In genomic region chr1:110380667-110381283, GRCh38 we compare ENCODE assay signal across 16 cellular contexts. TPM values are rescaled to one million over a fixed set of nuclear protein-coding genes. Genes with fewer than 3 reads are reported as not detected.
DNase-seq lines count a peak whose midpoint lies in the region; ATAC-seq and TF ChIP-seq lines count a peak whose summit lies in the region.
"Had no signal": no experiment of that assay in that cellular context is flagged by ENCODE, and none has a peak within 500 bp of the region (broad histone marks: within the 10 kb centered on the region; RNA-seq: fewer than 3 reads in every experiment).

No MANE protein-coding gene starts in this region.

- H3K4me1 Mint-ChIP-seq in MCF 10A (ENCODE audit: insufficient read depth, unreplicated experiment) (no peaks in the 10 kb centered on the region), WTC11 (0 out of 2 replicates have a peak, but pooled peaks cover 2% of the 10 kb centered on the region)

- CTCF ChIA-PET in MCF 10A (lab: Yijun Ruan, JAX), result interaction anchor here (0.6 to 1.4 kb wide), 4 partner anchors 12 to 773 kb away, joined by 3 to 4 read pairs (median 4); no protein-coding TSS in a partner anchor
- CTCF ChIA-PET in mammary epithelial cell (lab: Charles Lee; ENCODE audit: low non-redundant PET), result no interaction called here
- CTCF ChIA-PET in WTC11 (lab: Charles Lee), result no interaction called here

- TF ChIP-seq CTCF in MCF 10A (IDR thresholded peaks at IDR 0.05; ENCODE audit: unreplicated experiment) (no peak), mammary epithelial cell (conservative IDR thresholded peaks at IDR 0.05 in 1 of 2, IDR thresholded peaks at IDR 0.05 in 1 of 2; ENCODE audit: extremely low read depth in 1 of 2, insufficient read depth in 1 of 2, low read depth in 1 of 2, low read length in 2 of 2) (no peak), WTC11 (IDR thresholded peaks at IDR 0.05) (no peak)

- no peak overlapping the region for H2AFZ ChIP-seq in mammary epithelial cell (ENCODE audit: low read depth, low read length)

- intact Hi-C loops in MCF 10A (cut with micrococcal nuclease), result no loop called here
- intact Hi-C loops in mammary epithelial cell (cut with micrococcal nuclease), result no loop called here

- BruUV-seq in MCF 10A (replicated peaks; lab: Mats Ljungman, UMichigan) (no TSS peak), mammary epithelial cell (replicated peaks; lab: Mats Ljungman, UMichigan) (no TSS peak)

- no peak for ATAC-seq in WTC11

- H3K9me3 Mint-ChIP-seq in MCF 10A (ENCODE audit: unreplicated experiment) (no peaks in the 10 kb centered on the region), WTC11 (no peaks in the 10 kb centered on the region)
- H3K9me3 Mint-ChIP-seq: activated naive CD4-positive, alpha-beta T cell treated with anti-CD3 and anti-CD28 coated beads for 36 hours had no signal

- H3K27me3 ChIP-seq in mammary epithelial cell (ENCODE audit: insufficient read depth, low read length), result no peaks in the 10 kb centered on the region
- H3K27me3 ChIP-seq: SJCRH30 had no signal

- no peaks in the 10 kb centered on the region for H3K79me2 ChIP-seq in mammary epithelial cell (ENCODE audit: insufficient read depth, low read length)

- no peak overlapping the region for H3K4me3 ChIP-seq in mammary epithelial cell (replicated peaks in 1 of 3; ENCODE audit: insufficient read depth in 1 of 3, low read depth in 2 of 3, low read length in 3 of 3)
- H3K4me3 ChIP-seq: SJCRH30 had no signal

- H3K4me3 Mint-ChIP-seq in MCF 10A (ENCODE audit: unreplicated experiment) (no peak overlapping the region), WTC11 (no peak overlapping the region)
- H3K4me3 Mint-ChIP-seq: activated naive CD4-positive, alpha-beta T cell treated with anti-CD3 and anti-CD28 coated beads for 36 hours had no signal

- DNase-seq in MCF 10A (ENCODE audit: unreplicated experiment), result peak; percentile 17
- no peak for DNase-seq in mammary epithelial cell
- DNase-seq in WTC11 (ENCODE audit: low spot score), result no peak
- DNase-seq in iris pigment epithelial cell (ENCODE audit: low read depth), result peak; percentile 95
- no peak for DNase-seq in amniotic stem cell (lab: John Stamatoyannopoulos, UW)
- DNase-seq in NCI-H2081 (lab: John Stamatoyannopoulos, UW), result no peak
- no peak for DNase-seq in Ammon's horn (ENCODE audit: low spot score)
- DNase-seq in activated naive CD4-positive, alpha-beta T cell (lab: John Stamatoyannopoulos, UW), result no peak
- DNase-seq: ACHN; activated CD4-positive, alpha-beta T cell treated with anti-CD3 and anti-CD28 coated beads for 48 hours; activated naive CD4-positive, alpha-beta T cell treated with anti-CD3 and anti-CD28 coated beads for 36 hours; GDM1; KBM-7; NCI-H446 treated with DMSO at 0.1 percent for 48 hours; SJCRH30; small intestine had no signal

- H3K27me3 Mint-ChIP-seq in MCF 10A (ENCODE audit: insufficient read depth, unreplicated experiment) (no peaks in the 10 kb centered on the region), WTC11 (ENCODE audit: low read depth) (no peaks in the 10 kb centered on the region)

- no peak overlapping the region for H3K27ac Mint-ChIP-seq in MCF 10A (ENCODE audit: low read depth, unreplicated experiment)
- H3K27ac Mint-ChIP-seq in WTC11, result 0 out of 2 replicates have a peak overlapping the region, but pooled peaks have one; percentile 4
- H3K27ac Mint-ChIP-seq: activated naive CD4-positive, alpha-beta T cell treated with anti-CD3 and anti-CD28 coated beads for 36 hours had no signal

- H3K9ac ChIP-seq in mammary epithelial cell (ENCODE audit: insufficient read depth, low read length), result no peak overlapping the region

- H4K20me1 ChIP-seq in mammary epithelial cell (ENCODE audit: insufficient read depth, low read length), result no peaks in the 10 kb centered on the region

- no peak overlapping the region for H3K4me2 ChIP-seq in mammary epithelial cell (ENCODE audit: insufficient read depth, low read depth, low read length)

- no peaks in the 10 kb centered on the region for H3K9me3 ChIP-seq in mammary epithelial cell (replicated peaks; ENCODE audit: insufficient read depth, low read length)
- H3K9me3 ChIP-seq: SJCRH30 had no signal

- H3K4me1 ChIP-seq in mammary epithelial cell (ENCODE audit: insufficient read depth, low read length), result no peaks in the 10 kb centered on the region
- H3K4me1 ChIP-seq: SJCRH30 had no signal

- POLR2A ChIA-PET in MCF 10A (lab: Yijun Ruan, JAX) (interaction anchor here (0.8 to 1.1 kb wide), 2 partner anchors 35 to 42 kb away, joined by 3 to 4 read pairs; partner anchors contain the start of gene RBM15), WTC11 (lab: Charles Lee) (no interaction called here)

- no peak overlapping the region for H3K27ac ChIP-seq in mammary epithelial cell (ENCODE audit: insufficient read depth, low read depth, low read length)
- H3K27ac ChIP-seq: SJCRH30 had no signal

- peaks cover 62% of the 10 kb centered on the region for H3K36me3 Mint-ChIP-seq in MCF 10A (ENCODE audit: insufficient read depth, unreplicated experiment)
- peaks cover 37% of the 10 kb centered on the region for H3K36me3 Mint-ChIP-seq in WTC11

- peaks cover 14% of the 10 kb centered on the region for H3K36me3 ChIP-seq in mammary epithelial cell (ENCODE audit: insufficient read depth, low read length)

- in situ Hi-C loops in mammary epithelial cell (cut with MboI; ENCODE audit: low sequenced_read_pairs in 2 of 2), result no loop called here

- dilution Hi-C loops in mammary epithelial cell (cut with HindIII; ENCODE audit: low sequenced_read_pairs), result no loop called here

- 98% methylated on average over 9 of the region's 10 CpGs for WGBS in mammary epithelial cell (ENCODE audit: low coverage, missing lambda C conversion rate)

TF ChIP-seq in WTC11, 78 proteins besides CTCF, POLR2A, EP300 and RAD21 (continues in another document):
- TF ChIP-seq PRDM15 (CRISPR knock-in tag; IDR thresholded peaks at IDR 0.05), result no peak
- TF ChIP-seq NR1H2 (CRISPR knock-in tag; IDR thresholded peaks at IDR 0.05), result no peak
- TF ChIP-seq, protein P1, sequence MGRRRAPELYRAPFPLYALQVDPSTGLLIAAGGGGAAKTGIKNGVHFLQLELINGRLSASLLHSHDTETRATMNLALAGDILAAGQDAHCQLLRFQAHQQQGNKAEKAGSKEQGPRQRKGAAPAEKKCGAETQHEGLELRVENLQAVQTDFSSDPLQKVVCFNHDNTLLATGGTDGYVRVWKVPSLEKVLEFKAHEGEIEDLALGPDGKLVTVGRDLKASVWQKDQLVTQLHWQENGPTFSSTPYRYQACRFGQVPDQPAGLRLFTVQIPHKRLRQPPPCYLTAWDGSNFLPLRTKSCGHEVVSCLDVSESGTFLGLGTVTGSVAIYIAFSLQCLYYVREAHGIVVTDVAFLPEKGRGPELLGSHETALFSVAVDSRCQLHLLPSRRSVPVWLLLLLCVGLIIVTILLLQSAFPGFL (CRISPR knock-in tag; IDR thresholded peaks at IDR 0.05; ENCODE audit: borderline replicate concordance), result no peak
- TF ChIP-seq ZNF317 (CRISPR knock-in tag; IDR thresholded peaks at IDR 0.05; ENCODE audit: borderline replicate concordance, low read depth), result no peak
- no peak for TF ChIP-seq RORB (CRISPR knock-in tag; IDR thresholded peaks at IDR 0.05)
- TF ChIP-seq MXD4 (CRISPR knock-in tag; IDR thresholded peaks at IDR 0.05; ENCODE audit: borderline replicate concordance), result no peak
- TF ChIP-seq CBFB (CRISPR knock-in tag; IDR thresholded peaks at IDR 0.05; ENCODE audit: low read depth), result no peak
- TF ChIP-seq TEAD1 (CRISPR knock-in tag; IDR thresholded peaks at IDR 0.05), result no peak
- no peak for TF ChIP-seq ZNF138 (CRISPR knock-in tag; conservative IDR thresholded peaks at IDR 0.05)
- no peak for TF ChIP-seq ELF4 (CRISPR knock-in tag; IDR thresholded peaks at IDR 0.05; ENCODE audit: low read depth)

RNA-seq across cellular contexts. Expression of gene SLC16A4, which starts 10.1 kb away (rescaled TPM):
- total RNA-seq in MCF 10A (2022), result 9.8 and 11.0 TPM in 2 replicates
- 100 to 1,000 TPM in 1 of 2 donors, 10 to 100 TPM in 1; 29.4 to 198 TPM for total RNA-seq in mammary epithelial cell
- 12.4 TPM for polyA plus RNA-seq in mammary epithelial cell
- 21.8 TPM for polyA minus RNA-seq in mammary epithelial cell
- 0.11 to 0.30 TPM (median 0.28 TPM) in 3 replicates for total RNA-seq in WTC11 (2021)

RNA-seq across cellular contexts. Expression of gene LAMTOR5, which starts 26.7 kb away (rescaled TPM):
- total RNA-seq in MCF 10A (2022) (111 and 127 TPM in 2 replicates), mammary epithelial cell (100 to 1,000 TPM in 1 of 2 donors, 10 to 100 TPM in 1; 75.5 to 106 TPM), WTC11 (2021) (76.0 to 106 TPM (median 93.0 TPM) in 3 replicates)
- 319 TPM for polyA plus RNA-seq in mammary epithelial cell
- polyA minus RNA-seq in mammary epithelial cell, result 69.8 TPM

RNA-seq across cellular contexts. Expression of gene RBM15, which starts 41.6 kb away (rescaled TPM):
- 31.4 and 35.9 TPM in 2 replicates for total RNA-seq in MCF 10A (2022)
- total RNA-seq in mammary epithelial cell, result 10 to 100 TPM; 26.3 to 47.0 TPM
- polyA plus RNA-seq in mammary epithelial cell, result 16.5 TPM
- polyA minus RNA-seq in mammary epithelial cell, result 76.2 TPM
- 43.5 to 50.6 TPM (median 44.8 TPM) in 3 replicates for total RNA-seq in WTC11 (2021)

Comparison
In these comparisons a context has a peak if more than half of its experiments do, and no peak if none do; other contexts are left out.
1. DNase-seq: peak in MCF 10A (single experiment) and iris pigment epithelial cell (single experiment); none in mammary epithelial cell (single experiment), WTC11 (single experiment), amniotic stem cell (single experiment), NCI-H2081 (0 of 2), Ammon's horn (single experiment) and activated naive CD4-positive, alpha-beta T cell (0 of 4).